ENCODE assay signal across 8 cellular contexts in the genomic region with DNA sequence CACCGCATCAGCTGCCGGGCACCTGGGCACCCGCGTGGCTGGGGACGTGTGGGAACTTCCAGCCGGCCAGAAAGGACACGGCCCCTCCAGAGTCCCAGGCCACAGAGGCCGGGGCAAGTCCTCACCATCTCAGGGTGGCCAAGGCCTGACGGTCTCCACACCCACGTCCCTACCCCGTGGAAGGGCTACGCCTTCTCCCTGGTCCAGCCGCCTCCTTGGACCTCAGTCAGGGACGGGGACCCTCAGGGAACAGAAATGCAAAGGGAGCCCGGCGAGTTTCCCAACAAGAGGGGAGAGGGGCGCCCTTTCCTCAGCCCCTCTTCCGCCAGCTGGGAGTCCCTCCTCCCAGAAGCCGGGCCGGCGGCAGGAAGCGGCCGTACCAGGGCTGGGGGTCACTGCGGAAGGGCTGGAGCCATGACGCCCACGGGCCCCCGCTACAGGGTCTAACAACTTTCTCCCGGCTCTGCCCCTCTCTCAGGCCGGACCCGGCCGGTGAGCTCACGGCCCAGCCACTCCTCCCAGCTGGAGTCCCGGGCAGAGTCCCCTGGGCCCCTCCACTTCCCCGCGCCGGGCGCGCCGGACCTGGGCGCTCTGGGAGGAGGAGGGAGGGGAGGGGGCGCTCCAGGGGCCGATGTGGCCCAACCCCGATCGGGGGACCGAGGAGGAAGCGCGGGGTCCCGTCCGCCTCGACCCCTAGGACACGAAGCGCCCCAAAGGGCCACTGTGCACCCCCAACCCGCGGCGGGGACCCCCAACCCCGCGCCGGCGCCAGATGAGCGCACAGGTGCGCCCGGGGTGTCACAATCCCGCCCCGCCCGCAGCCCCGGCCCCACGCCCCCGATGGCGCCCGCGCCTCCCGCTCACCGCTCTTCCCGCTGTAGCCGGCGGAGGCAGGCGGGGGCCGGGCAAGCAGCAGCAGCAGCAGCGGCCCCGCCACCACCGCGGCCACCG. TPM values are rescaled to one million over a fixed set of nuclear protein-coding genes. Genes with fewer than 3 reads are reported as not detected.
DNase-seq lines count a peak whose midpoint lies in the region; ATAC-seq and TF ChIP-seq lines count a peak whose summit lies in the region.

No MANE protein-coding gene starts in this region.

- POLR2A ChIA-PET in activated CD8-positive, alpha-beta T cell treated with anti-CD3 and anti-CD28 coated beads for 36 hours (lab: Charles Lee), result interaction anchor here (0.6 to 2.3 kb wide), 7 partner anchors 9 to 163 kb away, joined by 3 to 7 read pairs (median 3); a partner anchor contains a TSS

- H3K4me3 ChIP-seq in cardiac muscle cell (peak overlapping the region; percentile 98), rectal smooth muscle tissue (ENCODE audit: low read length) (peak overlapping the region; percentile 74)

- H3K27me3 ChIP-seq in cardiac muscle cell (no peaks in the 10 kb centered on the region), rectal smooth muscle tissue (ENCODE audit: control insufficient read depth, insufficient read depth, low read length) (no peaks in the 10 kb centered on the region)

- no peaks in the 10 kb centered on the region for H3K27me3 Mint-ChIP-seq in activated CD8-positive, alpha-beta T cell treated with anti-CD3 and anti-CD28 coated beads for 36 hours

- no peaks in the 10 kb centered on the region for H3K36me3 Mint-ChIP-seq in activated CD8-positive, alpha-beta T cell treated with anti-CD3 and anti-CD28 coated beads for 36 hours (ENCODE audit: low read depth)

- peak; percentile 10 for TF ChIP-seq POLR2A in GM15510 (IDR thresholded peaks at IDR 0.05; ENCODE audit: borderline replicate concordance, extremely low read depth, insufficient read length)

- H3K4me1 Mint-ChIP-seq in activated CD8-positive, alpha-beta T cell treated with anti-CD3 and anti-CD28 coated beads for 36 hours (ENCODE audit: low read depth), result peaks cover 28% of the 10 kb centered on the region

- peak overlapping the region; percentile 24 for H3K9ac ChIP-seq in rectal smooth muscle tissue (ENCODE audit: low read length)

- H3K9me3 ChIP-seq in cardiac muscle cell (ENCODE audit: low read depth), result no peaks in the 10 kb centered on the region

- in situ Hi-C loops in KBM-7 (cut with MboI; ENCODE audit: low pct_unique_long_range_greater_than_20kb, low sequenced_read_pairs), result no loop called here

- CTCF ChIA-PET in activated CD8-positive, alpha-beta T cell treated with anti-CD3 and anti-CD28 coated beads for 36 hours (lab: Charles Lee), result no interaction called here

- no peak overlapping the region for H3K27ac Mint-ChIP-seq in activated CD8-positive, alpha-beta T cell treated with anti-CD3 and anti-CD28 coated beads for 36 hours

- H3K36me3 ChIP-seq in cardiac muscle cell (peaks cover 6% of the 10 kb centered on the region), rectal smooth muscle tissue (ENCODE audit: control insufficient read depth, insufficient read depth, low read length) (peaks cover 5% of the 10 kb centered on the region)

- TF ChIP-seq CTCF in 22Rv1 (IDR thresholded peaks at IDR 0.05), result no peak
- no peak for TF ChIP-seq CTCF in activated CD8-positive, alpha-beta T cell treated with anti-CD3 and anti-CD28 coated beads for 36 hours (IDR thresholded peaks at IDR 0.05)
- no peak for TF ChIP-seq CTCF in cardiac muscle cell (IDR thresholded peaks at IDR 0.05; ENCODE audit: low read depth, low read length)

- ATAC-seq in HG03280 (IDR thresholded peaks at IDR 0.05; ENCODE audit: unreplicated experiment), result peak; percentile 38
- ATAC-seq in activated CD8-positive, alpha-beta T cell treated with anti-CD3 and anti-CD28 coated beads for 36 hours, result peak; percentile 28

- H3K27ac ChIP-seq in 22Rv1 (peak overlapping the region; percentile 96), cardiac muscle cell (peak overlapping the region; percentile 76), rectal smooth muscle tissue (ENCODE audit: low read depth, low read length) (no peak overlapping the region)

- no peaks in the 10 kb centered on the region for H3K9me3 Mint-ChIP-seq in activated CD8-positive, alpha-beta T cell treated with anti-CD3 and anti-CD28 coated beads for 36 hours

- no peak for DNase-seq in activated CD8-positive, alpha-beta T cell treated with anti-CD3 and anti-CD28 coated beads for 36 hours
- DNase-seq in cardiac muscle cell (ENCODE audit: low read depth in 1 of 2, low spot score in 1 of 2) (peak in 1 of 2 donors; percentile 67), KBM-7 (no peak), activated gamma-delta T cell (lab: John Stamatoyannopoulos, UW) (no peak)

- H3K4me1 ChIP-seq in cardiac muscle cell (ENCODE audit: low read depth), result peaks cover 16% of the 10 kb centered on the region
- H3K4me1 ChIP-seq in rectal smooth muscle tissue (ENCODE audit: control insufficient read depth, insufficient read depth, low read length), result peaks cover 2% of the 10 kb centered on the region

- intact Hi-C loops in activated CD8-positive, alpha-beta T cell treated with anti-CD3 and anti-CD28 coated beads for 36 hours (cut with micrococcal nuclease), result no loop called here

- peak overlapping the region; percentile 70 for H3K4me3 Mint-ChIP-seq in activated CD8-positive, alpha-beta T cell treated with anti-CD3 and anti-CD28 coated beads for 36 hours

RNA-seq across cellular contexts. Expression of a gene that starts 0.7 kb away (rescaled TPM):
- 10 to 100 TPM; 21.9 to 24.8 TPM for total RNA-seq in activated CD8-positive, alpha-beta T cell treated with anti-CD3 and anti-CD28 coated beads for 36 hours
- 135 and 167 TPM in 2 replicates for total RNA-seq in cardiac muscle cell
- 113 and 142 TPM in 2 replicates for polyA plus RNA-seq in cardiac muscle cell

RNA-seq across cellular contexts. Expression of a gene that starts 10.8 kb away (rescaled TPM):
- total RNA-seq in activated CD8-positive, alpha-beta T cell treated with anti-CD3 and anti-CD28 coated beads for 36 hours, result 10 to 100 TPM; 95.0 to 98.2 TPM
- 242 and 350 TPM in 2 replicates for total RNA-seq in cardiac muscle cell
- 234 and 290 TPM in 2 replicates for polyA plus RNA-seq in cardiac muscle cell

RNA-seq across cellular contexts. Expression of a gene that starts 15.9 kb away (rescaled TPM):
- total RNA-seq in activated CD8-positive, alpha-beta T cell treated with anti-CD3 and anti-CD28 coated beads for 36 hours, result 10 to 100 TPM; 22.9 to 24.2 TPM
- total RNA-seq in cardiac muscle cell, result 352 and 452 TPM in 2 replicates
- 518 and 664 TPM in 2 replicates for polyA plus RNA-seq in cardiac muscle cell

RNA-seq across cellular contexts. Expression of a gene that starts 20.6 kb away (rescaled TPM):
- total RNA-seq in activated CD8-positive, alpha-beta T cell treated with anti-CD3 and anti-CD28 coated beads for 36 hours, result 1 to 10 TPM; 9.7 to 10.0 TPM
- total RNA-seq in cardiac muscle cell, result 48.7 and 51.5 TPM in 2 replicates
- 49.5 and 50.0 TPM in 2 replicates for polyA plus RNA-seq in cardiac muscle cell

RNA-seq across cellular contexts. Expression of a gene that starts 28.6 kb away (rescaled TPM):
- total RNA-seq in activated CD8-positive, alpha-beta T cell treated with anti-CD3 and anti-CD28 coated beads for 36 hours, result 10 to 100 TPM; 24.1 to 24.9 TPM
- 29.1 and 49.7 TPM in 2 replicates for total RNA-seq in cardiac muscle cell
- polyA plus RNA-seq in cardiac muscle cell, result 16.5 and 25.4 TPM in 2 replicates

Comparison
In these comparisons a context has a peak if more than half of its experiments do, and no peak if none do; other contexts are left out.
1. RNA of a gene that starts 15.9 kb away (total RNA-seq): 352 to 452 TPM in cardiac muscle cell; 22.9 to 24.2 TPM in activated CD8-positive, alpha-beta T cell treated with anti-CD3 and anti-CD28 coated beads for 36 hours; every median in the first group is over 10 times any median in the second.